In the genomic region with DNA sequence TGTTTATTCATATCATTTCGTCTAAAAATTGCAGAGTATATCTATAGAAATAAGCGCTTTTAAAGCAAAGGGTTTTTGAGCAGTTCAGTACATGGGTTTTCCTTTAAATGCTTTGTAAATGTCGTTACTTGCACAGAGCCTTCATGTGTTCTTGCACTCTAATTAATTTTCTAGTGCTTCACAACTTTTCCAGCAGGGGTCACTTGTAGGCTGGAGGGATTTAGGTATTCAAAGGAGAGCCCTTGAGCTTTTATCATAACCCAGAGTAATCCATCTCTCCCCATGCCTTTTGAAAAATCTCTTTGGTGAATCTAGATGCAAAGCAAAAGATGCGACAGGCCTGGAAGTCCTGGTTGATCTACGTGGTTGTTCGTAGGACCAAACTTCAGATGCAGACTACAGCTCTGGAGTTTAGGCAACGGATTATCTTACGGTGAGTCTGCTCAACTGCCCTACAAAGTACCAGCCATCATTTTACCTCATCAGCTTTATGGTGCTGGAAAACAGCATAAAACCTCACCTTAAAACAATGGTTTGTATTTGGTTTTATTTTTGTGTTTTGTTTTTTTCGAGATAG, we compare ENCODE assay signal across 8 cellular contexts.
DNase-seq lines count a peak whose midpoint lies in the region; ATAC-seq and TF ChIP-seq lines count a peak whose summit lies in the region.

No MANE protein-coding gene starts in this region.

- H3K27me3 ChIP-seq in testis, result no peaks in the 10 kb centered on the region

- H3K4me3 Mint-ChIP-seq in activated B cell treated with CpG ODN at 0.5 μM for 24 hours, result no peak overlapping the region

- no peak overlapping the region for H3K27ac ChIP-seq in testis

- TF ChIP-seq CTCF in activated B cell treated with CpG ODN at 0.5 μM for 24 hours (IDR thresholded peaks at IDR 0.05) (peak; percentile 25), testis (IDR thresholded peaks at IDR 0.05) (peak; percentile 31 to 58 (median 48))

- WGBS in testis, 2 donors, result 74 to 82% methylated on average over 9 of the region's 9 CpGs

- ATAC-seq in activated B cell treated with CpG ODN at 0.5 μM for 24 hours (ENCODE audit: low read depth) (peak; percentile 65), GM19463 (IDR thresholded peaks at IDR 0.05; ENCODE audit: unreplicated experiment) (no peak), HG02571 (IDR thresholded peaks at IDR 0.05; ENCODE audit: unreplicated experiment) (no peak)

- H3K9me3 ChIP-seq in testis, result no peaks in the 10 kb centered on the region

- DNase-seq in NCI-H146 (lab: John Stamatoyannopoulos, UW) (peak; percentile 19), NCI-H146 treated with DMSO at 0.1 percent for 48 hours (lab: John Stamatoyannopoulos, UW; ENCODE audit: unreplicated experiment) (no peak), HuH-7.5 (ENCODE audit: low spot score) (peak; percentile 37), activated B cell treated with CpG ODN at 0.5 μM for 24 hours (no peak), hepatic stellate cell (ENCODE audit: low spot score) (peak; percentile 50), testis (no peak)

- POLR2A ChIA-PET in activated B cell treated with CpG ODN at 0.5 μM for 24 hours (lab: Charles Lee), result interaction anchor here (1.0 to 2.7 kb wide), 3 partner anchors 74 to 106 kb away, joined by 3 to 19 read pairs (median 4); a partner anchor contains a TSS

- H3K4me1 Mint-ChIP-seq in activated B cell treated with CpG ODN at 0.5 μM for 24 hours, result peaks cover 8% of the 10 kb centered on the region

- no peak for TF ChIP-seq POLR2A in testis (IDR thresholded peaks at IDR 0.05)

- CTCF ChIA-PET in activated B cell treated with CpG ODN at 0.5 μM for 24 hours (lab: Charles Lee), result interaction anchor here (0.6 to 5.2 kb wide), 17 partner anchors 8 to 548 kb away, joined by 3 to 92 read pairs (median 5); a partner anchor contains a TSS

- H3K27me3 Mint-ChIP-seq in activated B cell treated with CpG ODN at 0.5 μM for 24 hours, result no peaks in the 10 kb centered on the region

- H3K36me3 Mint-ChIP-seq in activated B cell treated with CpG ODN at 0.5 μM for 24 hours (ENCODE audit: low read depth), result peaks cover 44% of the 10 kb centered on the region

- no peaks in the 10 kb centered on the region for H3K36me3 ChIP-seq in testis (ENCODE audit: low read depth, missing control alignments)

- no peak overlapping the region for H3K27ac Mint-ChIP-seq in activated B cell treated with CpG ODN at 0.5 μM for 24 hours

- intact Hi-C loops in activated B cell treated with CpG ODN at 0.5 μM for 24 hours (cut with micrococcal nuclease), result loop anchor here (1.0 to 10.0 kb wide), 4 partner anchors 78 to 416 kb away; a partner anchor contains a TSS
- intact Hi-C loops in testis (cut with DNase I; ENCODE audit: low total_unique reads), result no loop called here

- no peak overlapping the region for H3K4me3 ChIP-seq in testis

- H3K4me1 ChIP-seq in testis, result no peaks in the 10 kb centered on the region

- no peaks in the 10 kb centered on the region for H3K9me3 Mint-ChIP-seq in activated B cell treated with CpG ODN at 0.5 μM for 24 hours

Comparison
In these comparisons a context has a peak if more than half of its experiments do, and no peak if none do; other contexts are left out.
1. DNase-seq: peak in NCI-H146 (single experiment), HuH-7.5 (single experiment) and hepatic stellate cell (single experiment); none in NCI-H146 treated with DMSO at 0.1 percent for 48 hours (single experiment), activated B cell treated with CpG ODN at 0.5 μM for 24 hours (single experiment) and testis (single experiment).